Comparison of ENCODE assay signal across 8 cellular contexts in genomic region chr6:30682181-30683117, GRCh38. TPM values are rescaled to one million over a fixed set of nuclear protein-coding genes. Genes with fewer than 3 reads are reported as not detected.
DNase-seq lines count a peak whose midpoint lies in the region; ATAC-seq and TF ChIP-seq lines count a peak whose summit lies in the region.

No MANE protein-coding gene starts in this region.

- H3K4me3 Mint-ChIP-seq in activated T-cell treated with anti-CD3 and anti-CD28 coated beads, Interleukin-2, amount 50 U/mL, for 72 hours: peak overlapping the region; percentile 96 to 98

- TF ChIP-seq RAD21 in neural cell (conservative IDR thresholded peaks at IDR 0.05): no peak

- H3K4me2 ChIP-seq in fibroblast of lung (ENCODE audit: extremely low read depth, insufficient read depth, low read length): peak overlapping the region; percentile 97
- H3K4me2 ChIP-seq in neural cell (ENCODE audit: low read length): peak overlapping the region; percentile 94

- H3K27ac ChIP-seq in fibroblast of lung (ENCODE audit: insufficient read depth, low read length) (peak overlapping the region; percentile 85), neural cell (ENCODE audit: low read length) (no peak overlapping the region)

- no peaks in the 10 kb centered on the region for H3K9me3 Mint-ChIP-seq in activated T-cell treated with anti-CD3 and anti-CD28 coated beads, Interleukin-2, amount 50 U/mL, for 72 hours

- peaks cover 33% of the 10 kb centered on the region for H3K4me1 Mint-ChIP-seq in activated T-cell treated with anti-CD3 and anti-CD28 coated beads, Interleukin-2, amount 50 U/mL, for 72 hours (ENCODE audit: low read depth)

- no peaks in the 10 kb centered on the region for H3K9me3 ChIP-seq in fibroblast of lung (ENCODE audit: control insufficient read depth, insufficient read depth, low read depth, low read length)
- no peaks in the 10 kb centered on the region for H3K9me3 ChIP-seq in neural cell (ENCODE audit: low read length)

- no peaks in the 10 kb centered on the region for H3K9me2 ChIP-seq in neural cell (ENCODE audit: insufficient read depth, low read length)

- H3K27me3 ChIP-seq in fibroblast of lung (ENCODE audit: control insufficient read depth, insufficient read depth, low read length) (no peaks in the 10 kb centered on the region), neural cell (ENCODE audit: insufficient read depth, low read depth, low read length) (no peaks in the 10 kb centered on the region)

- peak; percentile 36 for ATAC-seq in HG02852 (IDR thresholded peaks at IDR 0.05; ENCODE audit: unreplicated experiment)
- peak; percentile 69 to 75 for ATAC-seq in activated T-cell treated with anti-CD3 and anti-CD28 coated beads, Interleukin-2, amount 50 U/mL, for 72 hours (replicated peaks in 1 of 2)
- ATAC-seq in stimulated activated naive CD8-positive, alpha-beta T cell treated with anti-CD3 and anti-CD28 coated beads, Interleukin-15, Interleukin-2, amounts not matched to agents 100 U/mL and 50 U/mL, for 24 hours: peak; percentile 72

- H3K4me3 ChIP-seq in fibroblast of lung (replicated peaks in 1 of 4; ENCODE audit: control extremely low read depth in 1 of 4, insufficient read depth in 1 of 4, low read depth in 3 of 4, low read length in 4 of 4) (peak overlapping the region; percentile 80 to 95 (median 94)), neural cell (ENCODE audit: low read length) (peak overlapping the region; percentile 99)

- DNase-seq in GM13977 (ENCODE audit: low spot score): peak; percentile 81
- peak; percentile 90 for DNase-seq in activated T-cell treated with anti-CD3 and anti-CD28 coated beads, Interleukin-2, amount 50 U/mL, for 72 hours
- peak; percentile 86 to 94 for DNase-seq in fibroblast of lung (ENCODE audit: low read depth in 2 of 2)
- DNase-seq in stimulated activated naive CD8-positive, alpha-beta T cell treated with anti-CD3 and anti-CD28 coated beads, Interleukin-15, Interleukin-2, amounts not matched to agents 100 U/mL and 50 U/mL, for 24 hours: peak; percentile 89
- no peak for DNase-seq in cerebellum (ENCODE audit: low spot score)

- H3K79me2 ChIP-seq in fibroblast of lung (ENCODE audit: control insufficient read depth, insufficient read depth, low read length) (peaks cover 91% of the 10 kb centered on the region), neural cell (replicated peaks; ENCODE audit: insufficient read depth, low read length) (peaks cover 69% of the 10 kb centered on the region)

- H3K9ac ChIP-seq in fibroblast of lung (ENCODE audit: insufficient read depth, low read length) (peak overlapping the region; percentile 63), neural cell (ENCODE audit: low read length) (peak overlapping the region; percentile 100)

- H3K27me3 Mint-ChIP-seq in activated T-cell treated with anti-CD3 and anti-CD28 coated beads, Interleukin-2, amount 50 U/mL, for 72 hours (ENCODE audit: low read depth): no peaks in the 10 kb centered on the region

- H3K36me3 Mint-ChIP-seq in activated T-cell treated with anti-CD3 and anti-CD28 coated beads, Interleukin-2, amount 50 U/mL, for 72 hours (ENCODE audit: insufficient read depth in 2 of 2): peaks cover 40 to 62% of the 10 kb centered on the region in 2 donors

- TF ChIP-seq EP300 in neural cell (conservative IDR thresholded peaks at IDR 0.05; ENCODE audit: poor library complexity, severe bottlenecking): no peak

- no peaks in the 10 kb centered on the region for H3F3A ChIP-seq in neural cell (ENCODE audit: insufficient read depth, low read length, poor library complexity, severe bottlenecking)

- H4K20me1 ChIP-seq in fibroblast of lung (ENCODE audit: control insufficient read depth, extremely low read depth, insufficient read depth, low read length) (no peaks in the 10 kb centered on the region), neural cell (ENCODE audit: insufficient read depth) (peaks cover 46% of the 10 kb centered on the region)

- H2AFZ ChIP-seq in fibroblast of lung (ENCODE audit: low read length) (no peak overlapping the region), neural cell (ENCODE audit: low read depth, low read length) (no peak overlapping the region)

- in situ Hi-C loops in GM13977 (cut with MboI; ENCODE audit: low pct_unique_long_range_greater_than_20kb, low sequenced_read_pairs, unreplicated experiment): loop anchor here (5.0 kb wide), 1 partner anchor 45 kb away; no protein-coding TSS in a partner anchor

- H3K27ac Mint-ChIP-seq in activated T-cell treated with anti-CD3 and anti-CD28 coated beads, Interleukin-2, amount 50 U/mL, for 72 hours: peak overlapping the region; percentile 94

- peaks cover 10% of the 10 kb centered on the region for H3K4me1 ChIP-seq in fibroblast of lung (ENCODE audit: control insufficient read depth, extremely low read depth, insufficient read depth, low read length)

- no peak for TF ChIP-seq CTCF in GM13977 (IDR thresholded peaks at IDR 0.05; ENCODE audit: extremely low read depth, insufficient read depth, missing control alignments)
- TF ChIP-seq CTCF in fibroblast of lung (conservative IDR thresholded peaks at IDR 0.05 in 1 of 2, IDR thresholded peaks at IDR 0.05 in 1 of 2; ENCODE audit: low read depth in 1 of 2, low read length in 2 of 2): no peak
- TF ChIP-seq CTCF in neural cell (IDR thresholded peaks at IDR 0.05; ENCODE audit: poor library complexity, severe bottlenecking): no peak

- H3K36me3 ChIP-seq in fibroblast of lung (ENCODE audit: control insufficient read depth, insufficient read depth, low read length) (peaks cover 24% of the 10 kb centered on the region), neural cell (ENCODE audit: insufficient read depth, low read length) (no peaks in the 10 kb centered on the region)

TF ChIP-seq in PFSK-1, 5 proteins besides CTCF, POLR2A, EP300 and RAD21 (continues in another document):
- 0 out of 2 replicates have a peak, but pooled peaks have one; percentile 43 for TF ChIP-seq TAF1 (IDR thresholded peaks at IDR 0.05; ENCODE audit: borderline replicate concordance, insufficient read depth, low read length)

TF ChIP-seq in neural cell, 6 proteins besides CTCF, POLR2A, EP300 and RAD21 (continues in another document):
- TF ChIP-seq SMC3 (conservative IDR thresholded peaks at IDR 0.05; ENCODE audit: poor library complexity): no peak

RNA-seq across cellular contexts. Expression of gene PPP1R18, which starts 4.0 kb away (rescaled TPM):
- 116 TPM for polyA plus RNA-seq in PFSK-1 (2012; ENCODE audit: insufficient read length, low read depth)
- 100 to 1,000 TPM; 179 to 200 TPM for total RNA-seq in activated T-cell treated with anti-CD3 and anti-CD28 coated beads, Interleukin-2, amount 50 U/mL, for 72 hours
- total RNA-seq in fibroblast of lung (44.4 and 63.4 TPM in 2 replicates), cerebellum (27.9 TPM)
- polyA plus RNA-seq in fibroblast of lung (92.6 and 122 TPM in 2 replicates), neural cell (50.6 and 55.1 TPM in 2 replicates)
- 87.4 and 99.6 TPM in 2 replicates for polyA plus RNA-seq in fibroblast of lung (2012)
- polyA minus RNA-seq in fibroblast of lung (ENCODE audit: low replicate concordance) (226 and 269 TPM in 2 replicates), neural cell (71.9 and 76.2 TPM in 2 replicates)

RNA-seq across cellular contexts. Expression of gene NRM, which starts 8.3 kb away (rescaled TPM):
- 22.6 TPM for polyA plus RNA-seq in PFSK-1 (2012; ENCODE audit: insufficient read length, low read depth)
- total RNA-seq in activated T-cell treated with anti-CD3 and anti-CD28 coated beads, Interleukin-2, amount 50 U/mL, for 72 hours: 10 to 100 TPM; 26.9 to 29.6 TPM
- 1.5 and 2.5 TPM in 2 replicates for total RNA-seq in fibroblast of lung
- 18.3 and 39.6 TPM in 2 replicates for polyA plus RNA-seq in fibroblast of lung
- 21.5 and 46.7 TPM in 2 replicates for polyA plus RNA-seq in fibroblast of lung (2012)
- polyA minus RNA-seq in fibroblast of lung (ENCODE audit: low replicate concordance): 66.6 and 131 TPM in 2 replicates
- 7.1 and 7.5 TPM in 2 replicates for polyA plus RNA-seq in neural cell
- polyA minus RNA-seq in neural cell: 5.8 and 6.9 TPM in 2 replicates
- total RNA-seq in cerebellum: 9.2 TPM

RNA-seq across cellular contexts. Expression of gene DHX16, which starts 9.6 kb away (rescaled TPM):
- polyA plus RNA-seq in PFSK-1 (2012; ENCODE audit: insufficient read length, low read depth): 63.5 TPM
- total RNA-seq in activated T-cell treated with anti-CD3 and anti-CD28 coated beads, Interleukin-2, amount 50 U/mL, for 72 hours: 10 to 100 TPM; 39.2 to 43.0 TPM
- total RNA-seq in fibroblast of lung (33.1 and 34.8 TPM in 2 replicates), cerebellum (17.2 TPM)
- polyA plus RNA-seq in fibroblast of lung (22.5 and 33.2 TPM in 2 replicates), neural cell (29.1 and 31.9 TPM in 2 replicates)
- 27.0 and 29.2 TPM in 2 replicates for polyA plus RNA-seq in fibroblast of lung (2012)
- polyA minus RNA-seq in fibroblast of lung (ENCODE audit: low replicate concordance) (73.8 and 75.8 TPM in 2 replicates), neural cell (25.1 and 25.6 TPM in 2 replicates)

RNA-seq across cellular contexts. Expression of gene MDC1, which starts 34.6 kb away (rescaled TPM):
- 42.5 TPM for polyA plus RNA-seq in PFSK-1 (2012; ENCODE audit: insufficient read length, low read depth)
- total RNA-seq in activated T-cell treated with anti-CD3 and anti-CD28 coated beads, Interleukin-2, amount 50 U/mL, for 72 hours: 100 to 1,000 TPM; 102 to 127 TPM
- total RNA-seq in fibroblast of lung (3.3 and 5.0 TPM in 2 replicates), cerebellum (9.5 TPM)
- polyA plus RNA-seq in fibroblast of lung (3.3 and 7.4 TPM in 2 replicates), neural cell (4.3 and 8.1 TPM in 2 replicates)
- polyA plus RNA-seq in fibroblast of lung (2012): 8.7 and 14.3 TPM in 2 replicates
- polyA minus RNA-seq in fibroblast of lung (ENCODE audit: low replicate concordance) (47.9 and 50.8 TPM in 2 replicates), neural cell (9.3 and 10.5 TPM in 2 replicates)

RNA-seq across cellular contexts. Expression of gene C6orf136, which starts 35.5 kb away (rescaled TPM):
- polyA plus RNA-seq in PFSK-1 (2012; ENCODE audit: insufficient read length, low read depth): 35.7 TPM
- total RNA-seq in activated T-cell treated with anti-CD3 and anti-CD28 coated beads, Interleukin-2, amount 50 U/mL, for 72 hours: 10 to 100 TPM; 25.8 to 36.0 TPM
- total RNA-seq in fibroblast of lung (2.5 and 4.4 TPM in 2 replicates), cerebellum (8.4 TPM)
- polyA plus RNA-seq in fibroblast of lung (3.6 and 6.3 TPM in 2 replicates), neural cell (8.5 and 12.4 TPM in 2 replicates)
- 6.3 and 10.7 TPM in 2 replicates for polyA plus RNA-seq in fibroblast of lung (2012)
- polyA minus RNA-seq in fibroblast of lung (ENCODE audit: low replicate concordance) (10.6 and 19.9 TPM in 2 replicates), neural cell (4.5 and 11.9 TPM in 2 replicates)
